Comparison of ENCODE assay signal across 12 cellular contexts in the genomic region with DNA sequence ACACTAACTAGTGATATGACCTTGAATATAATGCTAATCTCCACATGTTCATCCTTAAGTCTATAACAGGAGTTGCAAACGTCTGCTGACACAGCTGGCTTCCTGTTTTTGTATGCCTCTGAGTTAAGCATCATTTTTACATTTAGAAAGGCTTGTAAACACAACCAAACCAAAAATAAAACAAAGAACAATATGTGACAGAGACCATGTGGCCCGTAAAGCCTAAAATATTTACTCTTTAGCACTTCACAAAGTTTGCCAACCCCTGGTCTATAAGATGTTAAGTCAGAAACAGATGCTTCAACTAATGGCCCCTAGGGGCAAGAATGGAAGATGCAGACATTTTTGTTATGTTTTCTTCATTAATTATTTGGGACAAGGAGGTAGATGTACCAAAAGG.
A peak's percentile ranks its signal among the peaks of the same experiment; 100 is the strongest.
DNase-seq lines count a peak whose midpoint lies in the region; ATAC-seq and TF ChIP-seq lines count a peak whose summit lies in the region.
"Had no signal": no experiment of that assay in that cellular context is flagged by ENCODE, and none has a peak within 500 bp of the region (broad histone marks: within the 10 kb centered on the region; RNA-seq: fewer than 3 reads in every experiment).

No MANE protein-coding gene starts in this region.

- no TSS peak for BruUV-seq in OCI-LY7 (replicated peaks; lab: Mats Ljungman, UMichigan)

- H3K4me1 ChIP-seq in heart right ventricle = peaks cover 0 to 23% (median 9%) of the 10 kb centered on the region in 9 donors
- peaks cover 17% of the 10 kb centered on the region for H3K4me1 ChIP-seq in OCI-LY7 (ENCODE audit: insufficient read depth, low read length, poor library complexity, severe bottlenecking)
- peaks cover 9 to 35% (median 20%) of the 10 kb centered on the region in 4 donors for H3K4me1 ChIP-seq in esophagus muscularis mucosa

- WGBS in heart right ventricle, 2 donors = 7 to 8% methylated on average over 2 of the region's 2 CpGs
- 39% methylated on average over 2 of the region's 2 CpGs for WGBS in esophagus muscularis mucosa

- H4K20me1 ChIP-seq in OCI-LY7 (ENCODE audit: insufficient read depth, low read length) = no peaks in the 10 kb centered on the region

- TF ChIP-seq EP300 in esophagus muscularis mucosa (IDR thresholded peaks at IDR 0.05) = no peak

- H3K9me3 ChIP-seq in heart right ventricle = no peaks in the 10 kb centered on the region
- no peaks in the 10 kb centered on the region for H3K9me3 ChIP-seq in OCI-LY7 (ENCODE audit: low read length)
- H3K9me3 ChIP-seq in esophagus muscularis mucosa = no peaks in the 10 kb centered on the region
- H3K9me3 ChIP-seq: body of pancreas, neutrophil had no signal

- POLR2A ChIA-PET in OCI-LY7 (lab: Charles Lee) = interaction anchor here (0.7 to 1.1 kb wide), 8 partner anchors 9 to 559 kb away, joined by 3 to 7 read pairs (median 4); no protein-coding TSS in a partner anchor

- no peak for TF ChIP-seq POLR2A in esophagus muscularis mucosa (IDR thresholded peaks at IDR 0.05; ENCODE audit: low read depth)

- no peaks in the 10 kb centered on the region for H3K27me3 Mint-ChIP-seq in type B pancreatic cell

- intact Hi-C loops in heart right ventricle (cut with DNase I) = loop anchor here in 1 of 10 donors (10.0 kb wide), 1 partner anchor 57 kb away; no protein-coding TSS in a partner anchor
- intact Hi-C loops in left cardiac atrium (cut with DNase I) = no loop called here
- intact Hi-C loops in OCI-LY7 (cut with micrococcal nuclease; ENCODE audit: unreplicated experiment) = loop anchor here (5.0 kb wide), 1 partner anchor 111 kb away; a partner anchor contains a TSS
- intact Hi-C loops in esophagus muscularis mucosa (cut with DNase I) = no loop called here

- no peaks in the 10 kb centered on the region for H3K36me3 Mint-ChIP-seq in type B pancreatic cell

- H3K4me3 ChIP-seq in heart right ventricle (no peak overlapping the region), OCI-LY7 (ENCODE audit: low read depth, low read length, poor library complexity, severe bottlenecking) (no peak overlapping the region), esophagus muscularis mucosa (no peak overlapping the region)
- H3K4me3 ChIP-seq: body of pancreas had no signal

- H3K27ac Mint-ChIP-seq in type B pancreatic cell = no peak overlapping the region

- no peaks in the 10 kb centered on the region for H3K27me3 ChIP-seq in heart right ventricle
- H3K27me3 ChIP-seq in esophagus muscularis mucosa = no peaks in the 10 kb centered on the region
- H3K27me3 ChIP-seq: body of pancreas, neutrophil had no signal

- H3K4me3 Mint-ChIP-seq in type B pancreatic cell = no peak overlapping the region

- CTCF ChIA-PET in OCI-LY7 (lab: Charles Lee; ENCODE audit: unreplicated experiment) = no interaction called here

- DNase-seq in heart right ventricle = no peak
- DNase-seq in left cardiac atrium = no peak
- DNase-seq in OCI-LY7 (ENCODE audit: low spot score) = peak; percentile 55
- no peak for DNase-seq in esophagus muscularis mucosa (ENCODE audit: extremely low spot score)
- no peak for DNase-seq in type B pancreatic cell (ENCODE audit: extremely low spot score, unreplicated experiment)
- no peak for DNase-seq in activated CD8-positive, alpha-beta memory T cell treated with anti-CD3 and anti-CD28 coated beads, Interleukin-2, amount 50 U/mL, for 48 hours
- no peak for DNase-seq in SHP77 treated with DMSO at 0.1 percent for 48 hours (lab: John Stamatoyannopoulos, UW)
- DNase-seq: body of pancreas, hypothalamus, NCI-H1105 had no signal

- H3K9me3 Mint-ChIP-seq in type B pancreatic cell = no peaks in the 10 kb centered on the region

- TF ChIP-seq CTCF in heart right ventricle (IDR thresholded peaks at IDR 0.05) (peak in 5 of 9 donors; percentile 12 to 31 (median 23)), OCI-LY7 (conservative IDR thresholded peaks at IDR 0.05; ENCODE audit: low read length) (peak; percentile 71), esophagus muscularis mucosa (IDR thresholded peaks at IDR 0.05) (peak in 2 of 3 experiments; percentile 22 to 37), type B pancreatic cell (conservative IDR thresholded peaks at IDR 0.05) (peak; percentile 65)

- peaks cover 0 to 27% (median 0%) of the 10 kb centered on the region in 9 donors for H3K36me3 ChIP-seq in heart right ventricle
- no peaks in the 10 kb centered on the region for H3K36me3 ChIP-seq in OCI-LY7 (ENCODE audit: insufficient read depth, low read length)
- peaks cover 0 to 20% (median 2%) of the 10 kb centered on the region in 4 donors for H3K36me3 ChIP-seq in esophagus muscularis mucosa

- no peaks in the 10 kb centered on the region for H3K79me2 ChIP-seq in OCI-LY7 (ENCODE audit: insufficient read depth, low read depth, low read length)

- ATAC-seq in heart right ventricle = peak in 2 of 8 donors; percentile 27 to 49
- ATAC-seq in left cardiac atrium = no peak
- ATAC-seq in GM21360 (IDR thresholded peaks at IDR 0.05; ENCODE audit: unreplicated experiment) = no peak
- ATAC-seq: body of pancreas had no signal

- H3K9me2 ChIP-seq in OCI-LY7 (ENCODE audit: insufficient read depth, low read length) = no peaks in the 10 kb centered on the region

- H3K27ac ChIP-seq in heart right ventricle = no peak overlapping the region
- H3K27ac ChIP-seq in OCI-LY7 (ENCODE audit: low read depth, low read length, poor library complexity, severe bottlenecking) = peak overlapping the region; percentile 29
- H3K27ac ChIP-seq in esophagus muscularis mucosa (replicated peaks in 1 of 4) = no peak overlapping the region
- H3K27ac ChIP-seq: body of pancreas, neutrophil had no signal

- H3K4me1 Mint-ChIP-seq in type B pancreatic cell (ENCODE audit: unreplicated experiment) = peaks cover 4% of the 10 kb centered on the region

- peak overlapping the region; percentile 48 for H3K4me2 ChIP-seq in OCI-LY7 (ENCODE audit: low read length)

- H2AFZ ChIP-seq in OCI-LY7 (ENCODE audit: low read length) = peak overlapping the region; percentile 93
